ENCODE assay signal across 8 cellular contexts in the genomic region with DNA sequence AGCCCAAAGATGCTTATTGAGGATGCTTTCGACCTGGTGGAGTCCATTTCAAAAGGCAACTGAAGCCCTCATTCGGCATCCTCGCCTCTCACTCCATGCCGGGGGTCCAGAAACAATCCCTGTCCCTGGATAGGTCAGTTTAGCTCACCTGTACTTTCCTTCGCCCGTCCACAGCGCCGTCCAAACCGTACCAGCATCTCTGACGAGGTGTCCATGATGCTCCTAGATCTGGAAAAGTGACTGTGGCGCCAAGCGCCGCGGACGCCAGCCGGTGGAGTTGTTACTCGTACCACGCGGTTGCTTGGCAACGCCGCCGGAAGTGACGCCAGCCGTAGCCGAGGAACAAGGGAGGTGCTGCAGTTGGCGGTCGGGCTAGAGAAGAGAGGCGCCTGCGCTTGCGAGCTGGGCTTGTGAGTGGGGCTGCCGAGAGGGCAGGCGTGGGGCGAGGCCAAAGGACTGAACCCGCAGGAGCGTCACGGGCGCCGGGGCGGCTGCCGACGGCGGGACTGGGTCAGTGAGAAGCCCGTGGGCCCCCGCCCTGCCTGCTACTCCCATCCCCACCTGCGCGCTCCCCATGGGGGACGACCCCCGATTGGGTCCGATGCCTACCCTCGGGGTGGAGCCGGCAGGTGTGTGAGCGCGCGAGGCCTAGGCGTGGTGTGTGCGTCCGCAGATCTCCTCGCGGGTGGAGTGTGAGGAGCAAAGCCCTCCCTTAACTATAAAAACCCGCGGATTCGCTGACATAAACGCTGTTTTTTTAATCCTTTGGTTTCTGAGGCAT. TPM values are rescaled to one million over a fixed set of nuclear protein-coding genes. Genes with fewer than 3 reads are reported as not detected.
DNase-seq lines count a peak whose midpoint lies in the region; ATAC-seq and TF ChIP-seq lines count a peak whose summit lies in the region.

A gene with protein sequence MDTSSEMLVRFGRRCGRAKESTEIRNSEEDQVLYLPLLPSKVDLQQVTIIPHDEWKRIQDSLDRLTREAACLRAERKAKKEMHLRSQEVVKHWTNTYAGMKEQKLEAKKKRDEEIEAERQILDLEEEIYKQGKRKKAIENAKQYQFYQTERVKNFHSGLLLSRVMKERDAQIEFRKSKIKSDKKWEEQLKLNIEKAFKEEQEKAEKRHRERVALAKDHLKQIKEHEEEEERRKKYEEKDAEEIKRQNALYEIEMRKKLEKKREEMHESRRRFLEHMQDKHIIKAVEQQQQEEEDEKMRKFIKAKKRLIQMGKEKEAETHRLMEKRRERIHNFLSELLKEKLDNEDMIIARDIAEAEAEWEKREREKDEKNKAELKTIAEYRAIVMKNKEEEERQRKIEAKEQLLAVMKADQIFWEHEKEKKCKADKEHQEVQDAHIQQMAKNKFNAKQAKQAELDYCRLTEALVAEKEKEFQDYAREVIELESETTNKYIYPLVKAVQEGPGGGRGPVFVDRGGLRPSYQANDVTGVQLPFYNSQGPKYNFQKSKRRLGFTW (minus strand): TSS at position 293 of the 781 bp plus-strand sequence. CDS start 78 bp downstream, at position 215.
A gene with protein sequence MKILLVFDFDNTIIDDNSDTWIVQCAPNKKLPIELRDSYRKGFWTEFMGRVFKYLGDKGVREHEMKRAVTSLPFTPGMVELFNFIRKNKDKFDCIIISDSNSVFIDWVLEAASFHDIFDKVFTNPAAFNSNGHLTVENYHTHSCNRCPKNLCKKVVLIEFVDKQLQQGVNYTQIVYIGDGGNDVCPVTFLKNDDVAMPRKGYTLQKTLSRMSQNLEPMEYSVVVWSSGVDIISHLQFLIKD (plus strand): TSS at position 357 of the 781 bp plus-strand sequence. CDS start 6,503 bp downstream, outside the sequence.

- H3K36me3 Mint-ChIP-seq in activated naive CD8-positive, alpha-beta T cell: peaks cover 14% of the 10 kb centered on the region
- H3K36me3 Mint-ChIP-seq in glutamatergic neuron (ENCODE audit: unreplicated experiment): peaks cover 5% of the 10 kb centered on the region

- TF ChIP-seq CTCF in GM10266 (IDR thresholded peaks at IDR 0.05; ENCODE audit: control insufficient read depth, insufficient read depth, low read depth, missing control alignments): no peak
- no peak for TF ChIP-seq CTCF in glutamatergic neuron (IDR thresholded peaks at IDR 0.05; ENCODE audit: partially characterized antibody, unreplicated experiment)
- no peak for TF ChIP-seq CTCF in omental fat pad (IDR thresholded peaks at IDR 0.05)
- TF ChIP-seq CTCF in thoracic aorta (IDR thresholded peaks at IDR 0.05): no peak

- H3K9me3 ChIP-seq in thoracic aorta: no peaks in the 10 kb centered on the region

- ATAC-seq in HG02623 (IDR thresholded peaks at IDR 0.05; ENCODE audit: unreplicated experiment): peak; percentile 99
- ATAC-seq in SK-N-SH treated with all-trans-retinoic acid at 6 μM for 48 hours: peak; percentile 99
- ATAC-seq in omental fat pad (ENCODE audit: low FRiP score): peak; percentile 100
- peak; percentile 97 for ATAC-seq in thoracic aorta (ENCODE audit: insufficient number of reproducible peaks, low FRiP score, low read depth)

- H3K4me3 Mint-ChIP-seq in activated naive CD8-positive, alpha-beta T cell: peak within 1 kb of the TSS; percentile 97
- peak within 1 kb of the TSS; percentile 99 for H3K4me3 Mint-ChIP-seq in glutamatergic neuron (ENCODE audit: unreplicated experiment)

- peak within 1 kb of the TSS; percentile 94 for H3K4me3 ChIP-seq in thoracic aorta

- peaks cover 0 to 17% of the 10 kb centered on the region in 2 donors for H3K4me1 ChIP-seq in thoracic aorta (ENCODE audit: control insufficient read depth in 1 of 2, low read depth in 2 of 2)

- peaks cover 5% of the 10 kb centered on the region for H3K9me3 Mint-ChIP-seq in activated naive CD8-positive, alpha-beta T cell (ENCODE audit: low read depth)
- H3K9me3 Mint-ChIP-seq in glutamatergic neuron (ENCODE audit: unreplicated experiment): no peaks in the 10 kb centered on the region

- peak within 1 kb of the TSS; percentile 89 for H3K27ac Mint-ChIP-seq in activated naive CD8-positive, alpha-beta T cell
- peak within 1 kb of the TSS; percentile 87 for H3K27ac Mint-ChIP-seq in glutamatergic neuron (ENCODE audit: unreplicated experiment)

- H3K4me1 Mint-ChIP-seq in activated naive CD8-positive, alpha-beta T cell (ENCODE audit: low read depth): peaks cover 24% of the 10 kb centered on the region
- H3K4me1 Mint-ChIP-seq in glutamatergic neuron (ENCODE audit: low read depth, unreplicated experiment): peaks cover 6% of the 10 kb centered on the region

- DNase-seq in GM10266 (ENCODE audit: extremely low spot score): peak; percentile 92
- DNase-seq in NCI-H1092 treated with DMSO at 0.1 percent for 48 hours (lab: John Stamatoyannopoulos, UW): peak; percentile 89
- DNase-seq in glutamatergic neuron: peak; percentile 98
- DNase-seq in omental fat pad (ENCODE audit: low spot score): peak; percentile 100
- peak; percentile 100 for DNase-seq in thoracic aorta (ENCODE audit: low spot score)

- no peaks in the 10 kb centered on the region for H3K36me3 ChIP-seq in thoracic aorta

- H3K27me3 ChIP-seq in thoracic aorta (replicated peaks; ENCODE audit: insufficient read depth): no peaks in the 10 kb centered on the region

- peaks cover 1% of the 10 kb centered on the region for H3K27me3 Mint-ChIP-seq in activated naive CD8-positive, alpha-beta T cell
- no peaks in the 10 kb centered on the region for H3K27me3 Mint-ChIP-seq in glutamatergic neuron (ENCODE audit: unreplicated experiment)

- peak within 1 kb of the TSS; percentile 75 for H3K27ac ChIP-seq in thoracic aorta

TF ChIP-seq in SK-N-SH treated with all-trans-retinoic acid at 6 μM for 48 hours, 23 proteins besides CTCF, POLR2A, EP300 and RAD21:
- TF ChIP-seq, protein P1, sequence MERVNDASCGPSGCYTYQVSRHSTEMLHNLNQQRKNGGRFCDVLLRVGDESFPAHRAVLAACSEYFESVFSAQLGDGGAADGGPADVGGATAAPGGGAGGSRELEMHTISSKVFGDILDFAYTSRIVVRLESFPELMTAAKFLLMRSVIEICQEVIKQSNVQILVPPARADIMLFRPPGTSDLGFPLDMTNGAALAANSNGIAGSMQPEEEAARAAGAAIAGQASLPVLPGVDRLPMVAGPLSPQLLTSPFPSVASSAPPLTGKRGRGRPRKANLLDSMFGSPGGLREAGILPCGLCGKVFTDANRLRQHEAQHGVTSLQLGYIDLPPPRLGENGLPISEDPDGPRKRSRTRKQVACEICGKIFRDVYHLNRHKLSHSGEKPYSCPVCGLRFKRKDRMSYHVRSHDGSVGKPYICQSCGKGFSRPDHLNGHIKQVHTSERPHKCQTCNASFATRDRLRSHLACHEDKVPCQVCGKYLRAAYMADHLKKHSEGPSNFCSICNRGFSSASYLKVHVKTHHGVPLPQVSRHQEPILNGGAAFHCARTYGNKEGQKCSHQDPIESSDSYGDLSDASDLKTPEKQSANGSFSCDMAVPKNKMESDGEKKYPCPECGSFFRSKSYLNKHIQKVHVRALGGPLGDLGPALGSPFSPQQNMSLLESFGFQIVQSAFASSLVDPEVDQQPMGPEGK (CRISPR knock-in tag; IDR thresholded peaks at IDR 0.05; ENCODE audit: borderline replicate concordance): no peak; the same call in 1 of the 2 replicates
- TF ChIP-seq, protein P2, sequence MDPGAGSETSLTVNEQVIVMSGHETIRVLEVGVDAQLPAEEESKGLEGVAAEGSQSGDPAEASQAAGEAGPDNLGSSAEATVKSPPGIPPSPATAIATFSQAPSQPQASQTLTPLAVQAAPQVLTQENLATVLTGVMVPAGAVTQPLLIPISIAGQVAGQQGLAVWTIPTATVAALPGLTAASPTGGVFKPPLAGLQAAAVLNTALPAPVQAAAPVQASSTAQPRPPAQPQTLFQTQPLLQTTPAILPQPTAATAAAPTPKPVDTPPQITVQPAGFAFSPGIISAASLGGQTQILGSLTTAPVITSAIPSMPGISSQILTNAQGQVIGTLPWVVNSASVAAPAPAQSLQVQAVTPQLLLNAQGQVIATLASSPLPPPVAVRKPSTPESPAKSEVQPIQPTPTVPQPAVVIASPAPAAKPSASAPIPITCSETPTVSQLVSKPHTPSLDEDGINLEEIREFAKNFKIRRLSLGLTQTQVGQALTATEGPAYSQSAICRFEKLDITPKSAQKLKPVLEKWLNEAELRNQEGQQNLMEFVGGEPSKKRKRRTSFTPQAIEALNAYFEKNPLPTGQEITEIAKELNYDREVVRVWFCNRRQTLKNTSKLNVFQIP (CRISPR knock-in tag; IDR thresholded peaks at IDR 0.05; ENCODE audit: borderline replicate concordance, low read depth): no peak
- TF ChIP-seq ZNF8 (CRISPR knock-in tag; IDR thresholded peaks at IDR 0.05) (0 out of 2 replicates have a peak, but pooled peaks have one; percentile 19), ZNF70 (CRISPR knock-in tag; IDR thresholded peaks at IDR 0.05) (0 out of 2 replicates have a peak, but pooled peaks have one; percentile 26), ZFP30 (CRISPR knock-in tag; IDR thresholded peaks at IDR 0.05) (no peak), SNAI2 (CRISPR knock-in tag; IDR thresholded peaks at IDR 0.05) (no peak), ZFP3 (CRISPR knock-in tag; IDR thresholded peaks at IDR 0.05) (no peak)
- TF ChIP-seq, protein P3, sequence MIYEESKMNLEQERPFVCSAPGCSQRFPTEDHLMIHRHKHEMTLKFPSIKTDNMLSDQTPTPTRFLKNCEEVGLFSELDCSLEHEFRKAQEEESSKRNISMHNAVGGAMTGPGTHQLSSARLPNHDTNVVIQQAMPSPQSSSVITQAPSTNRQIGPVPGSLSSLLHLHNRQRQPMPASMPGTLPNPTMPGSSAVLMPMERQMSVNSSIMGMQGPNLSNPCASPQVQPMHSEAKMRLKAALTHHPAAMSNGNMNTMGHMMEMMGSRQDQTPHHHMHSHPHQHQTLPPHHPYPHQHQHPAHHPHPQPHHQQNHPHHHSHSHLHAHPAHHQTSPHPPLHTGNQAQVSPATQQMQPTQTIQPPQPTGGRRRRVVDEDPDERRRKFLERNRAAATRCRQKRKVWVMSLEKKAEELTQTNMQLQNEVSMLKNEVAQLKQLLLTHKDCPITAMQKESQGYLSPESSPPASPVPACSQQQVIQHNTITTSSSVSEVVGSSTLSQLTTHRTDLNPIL (CRISPR knock-in tag; IDR thresholded peaks at IDR 0.05; ENCODE audit: low read depth): no peak
TF ChIP-seq in SK-N-SH treated with all-trans-retinoic acid at 6 μM for 48 hours: peak in this region for 2.

RNA-seq across cellular contexts. Expression of the first gene that starts in this region (rescaled TPM):
- total RNA-seq in glutamatergic neuron (ENCODE audit: unreplicated experiment) (0.32 TPM), omental fat pad (under 1 TPM in 2 of 4 donors, not detected in 2; 0.24 to 0.46 TPM), thoracic aorta (not detected)

RNA-seq across cellular contexts. Expression of the second gene that starts in this region (rescaled TPM):
- total RNA-seq in glutamatergic neuron (ENCODE audit: unreplicated experiment): 9.6 TPM
- total RNA-seq in omental fat pad: 10 to 100 TPM in 3 of 4 donors, 1 to 10 TPM in 1; 2.0 to 27.7 (median 12.5) TPM
- 1 to 10 TPM in 1 of 2 donors, under 1 TPM in 1; 0.92 to 3.2 TPM for total RNA-seq in thoracic aorta

Comparison
In these comparisons a context has a peak if more than half of its experiments do, and no peak if none do; other contexts are left out.
1. Peak in every context shown above with its lines: DNase-seq, ATAC-seq, H3K4me3 ChIP-seq and H3K27ac ChIP-seq.